In the genomic region with DNA sequence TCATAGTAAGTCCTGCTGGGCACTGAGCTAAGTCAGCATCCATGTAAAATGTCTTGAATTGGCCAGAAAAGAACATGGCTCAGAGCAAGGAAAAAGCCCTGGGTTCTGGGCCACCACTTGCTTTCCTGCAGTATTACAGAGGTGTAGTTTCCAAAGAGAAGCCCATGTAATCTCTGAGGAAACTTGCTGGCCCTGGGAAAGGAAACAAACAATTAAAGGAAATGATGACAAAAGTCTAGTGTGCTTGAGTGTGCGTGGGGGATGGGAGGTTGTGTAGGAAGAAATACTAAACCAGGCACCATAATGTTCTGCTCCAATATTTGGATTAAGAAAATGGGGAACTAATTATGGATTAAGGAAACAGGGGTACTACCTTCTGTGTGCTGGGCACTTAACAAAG, we compare ENCODE assay signal across 1 cellular context.
TF ChIP-seq lines count a peak whose summit lies in the region.

No MANE protein-coding gene starts in this region.

TF ChIP-seq in HepG2, 621 proteins besides CTCF, POLR2A, EP300 and RAD21:
- TF ChIP-seq, protein P1, sequence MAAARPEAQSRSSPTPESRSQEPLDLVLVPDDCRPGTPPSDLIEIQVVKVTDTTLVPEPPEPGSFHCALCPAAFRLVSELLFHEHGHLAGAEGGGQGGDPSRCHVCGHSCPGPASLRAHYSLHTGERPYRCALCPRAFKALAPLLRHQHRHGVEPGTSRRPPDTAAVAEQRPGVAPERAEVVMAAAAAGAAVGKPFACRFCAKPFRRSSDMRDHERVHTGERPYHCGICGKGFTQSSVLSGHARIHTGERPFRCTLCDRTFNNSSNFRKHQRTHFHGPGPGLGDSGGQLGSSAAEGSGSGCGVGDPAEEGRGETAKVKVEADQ (CRISPR knock-in tag; IDR thresholded peaks at IDR 0.05; ENCODE audit: borderline replicate concordance), result no peak
- TF ChIP-seq, protein P2, sequence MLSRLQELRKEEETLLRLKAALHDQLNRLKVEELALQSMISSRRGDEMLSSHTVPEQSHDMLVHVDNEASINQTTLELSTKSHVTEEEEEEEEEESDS (CRISPR knock-in tag; IDR thresholded peaks at IDR 0.05; ENCODE audit: borderline replicate concordance), result no peak
